In genomic region chr1:20728371-20729154, GRCh38 we compare ENCODE assay signal across 2 cellular contexts.
TF ChIP-seq lines count a peak whose summit lies in the region.

No MANE protein-coding gene starts in this region.

TF ChIP-seq in SK-N-SH, 30 proteins besides CTCF, POLR2A, EP300 and RAD21 (continued from another document):
- TF ChIP-seq MAX (IDR thresholded peaks at IDR 0.05; ENCODE audit: low read depth) (no peak), SMC3 (IDR thresholded peaks at IDR 0.05; ENCODE audit: low read depth, low read length) (no peak), SIN3A (IDR thresholded peaks at IDR 0.05; ENCODE audit: borderline replicate concordance, low read depth, low read length) (no peak), YY1 (IDR thresholded peaks at IDR 0.05; ENCODE audit: low read depth) (no peak), FOXJ3 (CRISPR knock-in tag; IDR thresholded peaks at IDR 0.05) (no peak), RFX5 (IDR thresholded peaks at IDR 0.05; ENCODE audit: low read length) (no peak), TAF1 (IDR thresholded peaks at IDR 0.05; ENCODE audit: borderline replicate concordance, low read depth, low read length) (no peak), ELF1 (IDR thresholded peaks at IDR 0.05) (no peak), RCOR1 (IDR thresholded peaks at IDR 0.05; ENCODE audit: low read length) (no peak), REST (IDR thresholded peaks at IDR 0.05; ENCODE audit: low read depth, low read length) (no peak), JUND (IDR thresholded peaks at IDR 0.05) (no peak), EZH2phosphoT487 (IDR thresholded peaks at IDR 0.05; ENCODE audit: borderline replicate concordance, low read depth) (no peak)

TF ChIP-seq in SK-N-SH treated with all-trans-retinoic acid at 6 μM for 48 hours, 23 proteins besides CTCF, POLR2A, EP300 and RAD21 (continued from another document):
- TF ChIP-seq ZC3H10 (CRISPR knock-in tag; IDR thresholded peaks at IDR 0.05) (no peak), SNAI2 (CRISPR knock-in tag; IDR thresholded peaks at IDR 0.05) (no peak), ZNF8 (CRISPR knock-in tag; IDR thresholded peaks at IDR 0.05) (no peak), GLIS3 (CRISPR knock-in tag; IDR thresholded peaks at IDR 0.05) (no peak), ARNTL (CRISPR knock-in tag; IDR thresholded peaks at IDR 0.05; ENCODE audit: borderline replicate concordance, low read depth) (no peak), TCF4 (CRISPR knock-in tag; IDR thresholded peaks at IDR 0.05; ENCODE audit: borderline replicate concordance) (no peak)
